11 cellular contexts compared by ENCODE assay signal in genomic region chr18:78192044-78192443, GRCh38.
A peak's percentile ranks its signal among the peaks of the same experiment; 100 is the strongest.
DNase-seq lines count a peak whose midpoint lies in the region; ATAC-seq and FAIRE-seq lines count a peak whose summit lies in the region.
"Had no signal": no experiment of that assay in that cellular context is flagged by ENCODE, and none has a peak within 500 bp of the region (broad histone marks: within the 10 kb centered on the region; RNA-seq: fewer than 3 reads in every experiment).

No MANE protein-coding gene starts in this region.

- no peak for ATAC-seq in stimulated activated naive CD8-positive, alpha-beta T cell treated with anti-CD3 and anti-CD28 coated beads, Interleukin-15, Interleukin-2, amounts not matched to agents 100 U/mL and 50 U/mL, for 24 hours
- ATAC-seq in GM18907 (IDR thresholded peaks at IDR 0.05; ENCODE audit: unreplicated experiment): no peak

- H3K4me3 ChIP-seq in small intestine (ENCODE audit: low read depth in 1 of 2, low read length in 2 of 2): no peak overlapping the region
- H3K4me3 ChIP-seq: ovary had no signal

- FAIRE-seq in small intestine (lab: Jason Lieb, UNC): no peak

- WGBS in small intestine, 3 donors: 0 to 15% (median 0%) methylated on average over 1 of the region's 1 CpG

- no peaks in the 10 kb centered on the region for H3K36me3 ChIP-seq in small intestine (ENCODE audit: control insufficient read depth in 2 of 2, insufficient read depth in 2 of 2, low read length in 2 of 2)
- H3K36me3 ChIP-seq: ovary had no signal

- H3K27ac ChIP-seq in small intestine (ENCODE audit: low read depth in 1 of 2, low read length in 1 of 2): no peak overlapping the region
- H3K27ac ChIP-seq: ovary had no signal

- H3K27me3 ChIP-seq in small intestine (ENCODE audit: control insufficient read depth in 2 of 2, insufficient read depth in 2 of 2, low read length in 2 of 2): no peaks in the 10 kb centered on the region
- H3K27me3 ChIP-seq: ovary had no signal

- no peaks in the 10 kb centered on the region for H3K4me1 ChIP-seq in small intestine (ENCODE audit: control insufficient read depth in 2 of 2, insufficient read depth in 1 of 2, low read depth in 1 of 2, low read length in 1 of 2)

- peak; percentile 89 for DNase-seq in NCI-H1092 (lab: John Stamatoyannopoulos, UW)
- DNase-seq in NCI-H748 treated with DMSO at 0.1 percent for 48 hours (lab: John Stamatoyannopoulos, UW): peak; percentile 79
- DNase-seq in iPS DF 4.7 (ENCODE audit: extremely low read depth, low spot score): peak; percentile 9
- DNase-seq in small intestine: peak; percentile 38
- no peak for DNase-seq in stimulated activated naive CD8-positive, alpha-beta T cell treated with anti-CD3 and anti-CD28 coated beads, Interleukin-15, Interleukin-2, amounts not matched to agents 100 U/mL and 50 U/mL, for 24 hours
- no peak for DNase-seq in D341Med (ENCODE audit: low spot score)
- DNase-seq: CD8-positive, alpha-beta memory T cell; stimulated activated CD4-positive, alpha-beta T cell treated with anti-CD3 and anti-CD28 coated beads, Interleukin-4, amount 100 ng/mL, for 24 hours; T-helper 9 cell had no signal

- H3K9me3 ChIP-seq in small intestine (ENCODE audit: control insufficient read depth, low read depth): no peaks in the 10 kb centered on the region
- H3K9me3 ChIP-seq: ovary had no signal

Comparison
In these comparisons a context has a peak if more than half of its experiments do, and no peak if none do; other contexts are left out.
1. DNase-seq: peak in NCI-H1092 (single experiment), NCI-H748 treated with DMSO at 0.1 percent for 48 hours (single experiment), iPS DF 4.7 (single experiment) and small intestine (single experiment); none in stimulated activated naive CD8-positive, alpha-beta T cell treated with anti-CD3 and anti-CD28 coated beads, Interleukin-15, Interleukin-2, amounts not matched to agents 100 U/mL and 50 U/mL, for 24 hours (single experiment) and D341Med (single experiment).